1 cellular context compared by ENCODE assay signal in genomic region chr15:64875641-64876223, GRCh38.
TF ChIP-seq lines count a peak whose summit lies in the region.

No MANE protein-coding gene starts in this region.

TF ChIP-seq in H1, 55 proteins besides CTCF, POLR2A, EP300 and RAD21:
- TF ChIP-seq JUND (IDR thresholded peaks at IDR 0.05; ENCODE audit: low read length) = no peak
- no peak for TF ChIP-seq YY1 (IDR thresholded peaks at IDR 0.05; ENCODE audit: low read depth, low read length)
- TF ChIP-seq POLR2AphosphoS5 (IDR thresholded peaks at IDR 0.05; ENCODE audit: low read depth, low read length) = no peak
- TF ChIP-seq SUZ12 (IDR thresholded peaks at IDR 0.05; ENCODE audit: low read length) = no peak
- no peak for TF ChIP-seq MAFK (IDR thresholded peaks at IDR 0.05; ENCODE audit: low read depth, low read length)
- TF ChIP-seq EGR1 (IDR thresholded peaks at IDR 0.05; ENCODE audit: borderline replicate concordance, low read depth, low read length) = no peak
- TF ChIP-seq CHD1 (IDR thresholded peaks at IDR 0.05; ENCODE audit: low read depth, low read length) = no peak
- no peak for TF ChIP-seq CHD7 (IDR thresholded peaks at IDR 0.05; ENCODE audit: insufficient replicate concordance, low read length)
- TF ChIP-seq CBX5 (IDR thresholded peaks at IDR 0.05; ENCODE audit: low read depth, low read length) = no peak
- TF ChIP-seq SP1 (IDR thresholded peaks at IDR 0.05; ENCODE audit: low read depth, low read length) = no peak
